Comparison of ENCODE assay signal across 21 cellular contexts in the genomic region with DNA sequence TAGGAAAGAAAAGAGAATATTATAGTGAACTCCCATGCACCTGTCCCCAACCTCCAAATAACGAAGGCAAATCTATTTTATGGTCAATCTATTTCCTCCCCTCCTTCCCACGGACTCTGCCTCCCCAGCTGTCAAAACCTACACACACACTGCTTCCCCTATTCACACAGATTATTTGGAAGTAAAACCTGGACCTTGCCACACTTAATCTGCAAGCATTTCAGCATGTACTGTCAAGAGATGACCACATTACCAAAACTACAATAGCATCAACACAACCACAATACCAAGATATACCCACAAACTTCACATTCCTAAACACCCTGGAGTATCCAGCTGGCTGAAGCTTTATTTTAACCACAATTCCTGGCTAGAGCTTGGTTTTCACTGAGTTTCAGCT. TPM values are rescaled to one million over a fixed set of nuclear protein-coding genes. Genes with fewer than 3 reads are reported as not detected.
DNase-seq lines count a peak whose midpoint lies in the region; ATAC-seq and TF ChIP-seq lines count a peak whose summit lies in the region.
"Had no signal": no experiment of that assay in that cellular context is flagged by ENCODE, and none has a peak within 500 bp of the region (broad histone marks: within the 10 kb centered on the region; RNA-seq: fewer than 3 reads in every experiment).

No MANE protein-coding gene starts in this region.

- ATAC-seq in effector memory CD8-positive, alpha-beta T cell (replicated peaks): no peak

- no peak overlapping the region for H3K4me2 ChIP-seq in osteoblast (ENCODE audit: insufficient read depth, low read length)
- H3K4me2 ChIP-seq: BLaER1 treated with 17β-estradiol and CSF1 and Interleukin-3, amounts not matched to agents 10 nM and 100 nM had no signal

- TF ChIP-seq CTCF in endothelial cell (IDR thresholded peaks at IDR 0.05; ENCODE audit: unreplicated experiment): no peak
- TF ChIP-seq CTCF in osteoblast (IDR thresholded peaks at IDR 0.05; ENCODE audit: extremely low read depth, low read depth, low read length): no peak
- no peak for TF ChIP-seq CTCF in GM13977 (IDR thresholded peaks at IDR 0.05; ENCODE audit: extremely low read depth, insufficient read depth, missing control alignments)

- peaks cover 93% of the 10 kb centered on the region for H3K27me3 ChIP-seq in osteoblast (ENCODE audit: insufficient read depth, low read length)

- peak overlapping the region; percentile 1 for H3K27ac Mint-ChIP-seq in activated T-helper 1 cell treated with anti-CD3 and anti-CD28 coated beads, Interleukin-12 subunit alpha, Interleukin-12 subunit beta, Interleukin-2, Interleukin-4 antibody, amounts not matched to agents 30 ng/mL and 10 ng/mL and 1 ng/mL, durations not matched to agents 14 hours and 24 hours and 36 hours
- no peak overlapping the region for H3K27ac Mint-ChIP-seq in endothelial cell (ENCODE audit: unreplicated experiment)
- H3K27ac Mint-ChIP-seq in effector memory CD8-positive, alpha-beta T cell: no peak overlapping the region
- H3K27ac Mint-ChIP-seq: CD8-positive, alpha-beta memory T cell had no signal

- H3K27me3 Mint-ChIP-seq in activated T-helper 1 cell treated with anti-CD3 and anti-CD28 coated beads, Interleukin-12 subunit alpha, Interleukin-12 subunit beta, Interleukin-2, Interleukin-4 antibody, amounts not matched to agents 30 ng/mL and 10 ng/mL and 1 ng/mL, durations not matched to agents 14 hours and 24 hours and 36 hours (ENCODE audit: insufficient read depth): peaks cover 70% of the 10 kb centered on the region
- peaks cover 25% of the 10 kb centered on the region for H3K27me3 Mint-ChIP-seq in endothelial cell (ENCODE audit: unreplicated experiment)
- H3K27me3 Mint-ChIP-seq in effector memory CD8-positive, alpha-beta T cell: peaks cover 64 to 86% of the 10 kb centered on the region in 2 donors

- H3K9me3 Mint-ChIP-seq in activated T-helper 1 cell treated with anti-CD3 and anti-CD28 coated beads, Interleukin-12 subunit alpha, Interleukin-12 subunit beta, Interleukin-2, Interleukin-4 antibody, amounts not matched to agents 30 ng/mL and 10 ng/mL and 1 ng/mL, durations not matched to agents 14 hours and 24 hours and 36 hours: no peaks in the 10 kb centered on the region
- no peaks in the 10 kb centered on the region for H3K9me3 Mint-ChIP-seq in endothelial cell (ENCODE audit: unreplicated experiment)
- no peaks in the 10 kb centered on the region for H3K9me3 Mint-ChIP-seq in effector memory CD8-positive, alpha-beta T cell

- peaks cover 4% of the 10 kb centered on the region for H3K36me3 Mint-ChIP-seq in activated T-helper 1 cell treated with anti-CD3 and anti-CD28 coated beads, Interleukin-12 subunit alpha, Interleukin-12 subunit beta, Interleukin-2, Interleukin-4 antibody, amounts not matched to agents 30 ng/mL and 10 ng/mL and 1 ng/mL, durations not matched to agents 14 hours and 24 hours and 36 hours (ENCODE audit: low read depth)
- H3K36me3 Mint-ChIP-seq in endothelial cell (ENCODE audit: low read depth, unreplicated experiment): no peaks in the 10 kb centered on the region
- H3K36me3 Mint-ChIP-seq in effector memory CD8-positive, alpha-beta T cell (ENCODE audit: insufficient read depth): peaks cover 10% of the 10 kb centered on the region

- DNase-seq in H4 (ENCODE audit: low spot score) (peak; percentile 49), endothelial cell (ENCODE audit: low spot score) (no peak), osteoblast (ENCODE audit: insufficient read length, low spot score, missing footprints) (peak; percentile 70), GM13977 (ENCODE audit: low spot score) (no peak), NCI-H510A (lab: John Stamatoyannopoulos, UW) (no peak), pons (ENCODE audit: low spot score) (no peak)
- no peak for DNase-seq in activated T-helper 1 cell treated with anti-CD3 and anti-CD28 coated beads, Interleukin-12 subunit alpha, Interleukin-12 subunit beta, Interleukin-2, Interleukin-4 antibody, amounts not matched to agents 30 ng/mL and 10 ng/mL and 1 ng/mL, durations not matched to agents 14 hours and 24 hours and 36 hours (ENCODE audit: low spot score)
- DNase-seq in effector memory CD8-positive, alpha-beta T cell: no peak
- DNase-seq: ACHN; Calu3; CD8-positive, alpha-beta memory T cell; KG1; NCI-H1105 treated with DMSO at 0.1 percent for 48 hours; NCI-H2081; NCI-H526; OCI-M1; SJCRH30 had no signal

- H3K27ac ChIP-seq in osteoblast (ENCODE audit: low read depth, low read length): no peak overlapping the region
- H3K27ac ChIP-seq: BLaER1 treated with 17β-estradiol and CSF1 and Interleukin-3, amounts not matched to agents 10 nM and 100 nM; SJCRH30 had no signal

- H3K4me1 ChIP-seq in osteoblast (ENCODE audit: insufficient read depth, low read length): no peaks in the 10 kb centered on the region
- H3K4me1 ChIP-seq: SJCRH30 had no signal

- no peaks in the 10 kb centered on the region for H3K36me3 ChIP-seq in osteoblast (ENCODE audit: insufficient read depth, low read length)
- H3K36me3 ChIP-seq: BLaER1 treated with 17β-estradiol and CSF1 and Interleukin-3, amounts not matched to agents 10 nM and 100 nM; SJCRH30 had no signal

- in situ Hi-C loops in GM13977 (cut with MboI; ENCODE audit: low pct_unique_long_range_greater_than_20kb, low sequenced_read_pairs, unreplicated experiment): loop anchor here (25.0 kb wide), 2 partner anchors 368 to 482 kb away; partner anchors contain the start of gene EMX2

- peaks cover 3% of the 10 kb centered on the region for H4K20me1 ChIP-seq in osteoblast (ENCODE audit: insufficient read depth, low read length)

- H2AFZ ChIP-seq in osteoblast (ENCODE audit: low read length): no peak overlapping the region

- no peaks in the 10 kb centered on the region for H3K79me2 ChIP-seq in osteoblast (ENCODE audit: insufficient read depth, low read length)

- peaks cover 10% of the 10 kb centered on the region for H3K4me1 Mint-ChIP-seq in activated T-helper 1 cell treated with anti-CD3 and anti-CD28 coated beads, Interleukin-12 subunit alpha, Interleukin-12 subunit beta, Interleukin-2, Interleukin-4 antibody, amounts not matched to agents 30 ng/mL and 10 ng/mL and 1 ng/mL, durations not matched to agents 14 hours and 24 hours and 36 hours (ENCODE audit: low read depth)
- H3K4me1 Mint-ChIP-seq in endothelial cell (ENCODE audit: unreplicated experiment): peaks cover 20% of the 10 kb centered on the region
- H3K4me1 Mint-ChIP-seq in effector memory CD8-positive, alpha-beta T cell (ENCODE audit: low read depth in 2 of 2): peaks cover 3 to 15% of the 10 kb centered on the region in 2 donors

- intact Hi-C loops in activated T-helper 1 cell treated with anti-CD3 and anti-CD28 coated beads, Interleukin-12 subunit alpha, Interleukin-12 subunit beta, Interleukin-2, Interleukin-4 antibody, amounts not matched to agents 30 ng/mL and 10 ng/mL and 1 ng/mL, durations not matched to agents 14 hours and 24 hours and 36 hours (cut with micrococcal nuclease): loop anchor here (10.0 kb wide), 1 partner anchor 1075 kb away; no protein-coding TSS in a partner anchor

- no peak overlapping the region for H3K4me3 Mint-ChIP-seq in activated T-helper 1 cell treated with anti-CD3 and anti-CD28 coated beads, Interleukin-12 subunit alpha, Interleukin-12 subunit beta, Interleukin-2, Interleukin-4 antibody, amounts not matched to agents 30 ng/mL and 10 ng/mL and 1 ng/mL, durations not matched to agents 14 hours and 24 hours and 36 hours
- H3K4me3 Mint-ChIP-seq in endothelial cell (ENCODE audit: unreplicated experiment): peak overlapping the region; percentile 21
- no peak overlapping the region for H3K4me3 Mint-ChIP-seq in effector memory CD8-positive, alpha-beta T cell

- no peak overlapping the region for H3K4me3 ChIP-seq in osteoblast (ENCODE audit: insufficient read depth, low read length)
- H3K4me3 ChIP-seq: BLaER1 treated with 17β-estradiol and CSF1 and Interleukin-3, amounts not matched to agents 10 nM and 100 nM; SJCRH30 had no signal

- no peaks in the 10 kb centered on the region for H3K9me3 ChIP-seq in osteoblast (ENCODE audit: low read depth, low read length)
- H3K9me3 ChIP-seq: SJCRH30 had no signal

RNA-seq across cellular contexts. Expression of gene KCNK18, which starts 27.8 kb away (rescaled TPM):
- total RNA-seq in H4 (2014; rRNA removed; shearing (Covaris generic)): not detected in 2 replicates
- not detected in 2 replicates for total RNA-seq in activated T-helper 1 cell treated with anti-CD3 and anti-CD28 coated beads, Interleukin-12 subunit alpha, Interleukin-12 subunit beta, Interleukin-2, Interleukin-4 antibody, amounts not matched to agents 30 ng/mL and 10 ng/mL and 1 ng/mL, durations not matched to agents 14 hours and 24 hours and 36 hours
- total RNA-seq in endothelial cell (ENCODE audit: unreplicated experiment) (0.31 TPM), osteoblast (not detected in 2 replicates)
- total RNA-seq: Calu3; CD8-positive, alpha-beta memory T cell; Daoy; H7; HT1080; SJCRH30 had no signal

RNA-seq across cellular contexts. Expression of gene VAX1, which starts 31.4 kb away (rescaled TPM):
- total RNA-seq in H4 (2014; rRNA removed; shearing (Covaris generic)): not detected in 2 replicates
- not detected in 2 replicates for total RNA-seq in activated T-helper 1 cell treated with anti-CD3 and anti-CD28 coated beads, Interleukin-12 subunit alpha, Interleukin-12 subunit beta, Interleukin-2, Interleukin-4 antibody, amounts not matched to agents 30 ng/mL and 10 ng/mL and 1 ng/mL, durations not matched to agents 14 hours and 24 hours and 36 hours
- total RNA-seq in endothelial cell (ENCODE audit: unreplicated experiment) (26.3 TPM), osteoblast (not detected in 2 replicates)
- total RNA-seq: Calu3; CD8-positive, alpha-beta memory T cell; HT1080; SJCRH30 had no signal

Comparison
In these comparisons a context has a peak if more than half of its experiments do, and no peak if none do; other contexts are left out.
1. DNase-seq: peak in H4 (single experiment) and osteoblast (single experiment); none in activated T-helper 1 cell treated with anti-CD3 and anti-CD28 coated beads, Interleukin-12 subunit alpha, Interleukin-12 subunit beta, Interleukin-2, Interleukin-4 antibody, amounts not matched to agents 30 ng/mL and 10 ng/mL and 1 ng/mL, durations not matched to agents 14 hours and 24 hours and 36 hours (single experiment), endothelial cell (single experiment), GM13977 (single experiment), NCI-H510A (single experiment), pons (single experiment) and effector memory CD8-positive, alpha-beta T cell (0 of 3).
2. RNA of gene VAX1, which starts 31.4 kb away (total RNA-seq): 26.3 TPM in endothelial cell (single experiment); not detected in H4, not detected in activated T-helper 1 cell treated with anti-CD3 and anti-CD28 coated beads, Interleukin-12 subunit alpha, Interleukin-12 subunit beta, Interleukin-2, Interleukin-4 antibody, amounts not matched to agents 30 ng/mL and 10 ng/mL and 1 ng/mL, durations not matched to agents 14 hours and 24 hours and 36 hours and not detected in osteoblast; every median in the first group is over 10 times any median in the second.